ENCODE assay signal across 23 cellular contexts in genomic region chr21:17536381-17536780, GRCh38. TPM values are rescaled to one million over a fixed set of nuclear protein-coding genes. Genes with fewer than 3 reads are reported as not detected.
A peak's percentile ranks its signal among the peaks of the same experiment; 100 is the strongest.
DNase-seq lines count a peak whose midpoint lies in the region; ATAC-seq and TF ChIP-seq lines count a peak whose summit lies in the region.
"Had no signal": no experiment of that assay in that cellular context is flagged by ENCODE, and none has a peak within 500 bp of the region (broad histone marks: within the 10 kb centered on the region; RNA-seq: fewer than 3 reads in every experiment).

No MANE protein-coding gene starts in this region.

- no peaks in the 10 kb centered on the region for H3K9me2 ChIP-seq in Loucy (replicated peaks; ENCODE audit: low read depth, low read length)

- H3K4me1 Mint-ChIP-seq in endothelial cell (ENCODE audit: unreplicated experiment) (peaks cover 26% of the 10 kb centered on the region), mesothelial cell of epicardium (peaks cover 23% of the 10 kb centered on the region)
- H3K4me1 Mint-ChIP-seq: activated CD4-positive, alpha-beta T cell treated with anti-CD3 and anti-CD28 coated beads, Interleukin-2, amount 10 ng/mL, durations not matched to agents 7 days and 5 days; immature natural killer cell; T-cell had no signal

- no peaks in the 10 kb centered on the region for H4K20me1 ChIP-seq in Loucy (ENCODE audit: insufficient read depth, low read length, poor library complexity, severe bottlenecking)
- H4K20me1 ChIP-seq: BLaER1 treated with 17β-estradiol and CSF1 and Interleukin-3, amounts not matched to agents 10 nM and 100 nM had no signal

- H3K36me3 Mint-ChIP-seq in endothelial cell (ENCODE audit: low read depth, unreplicated experiment) (peaks cover 3% of the 10 kb centered on the region), mesothelial cell of epicardium (peaks cover 16% of the 10 kb centered on the region)
- H3K36me3 Mint-ChIP-seq: immature natural killer cell, T-cell had no signal

- H3K4me3 Mint-ChIP-seq in endothelial cell (ENCODE audit: unreplicated experiment) (no peak overlapping the region), mesothelial cell of epicardium (no peak overlapping the region)
- H3K4me3 Mint-ChIP-seq: activated CD4-positive, alpha-beta T cell treated with anti-CD3 and anti-CD28 coated beads, Interleukin-2, amount 10 ng/mL, durations not matched to agents 7 days and 5 days; activated T-helper 1 cell treated with anti-CD3 and anti-CD28 coated beads, Interleukin-12 subunit alpha, Interleukin-12 subunit beta, Interleukin-2, Interleukin-4 antibody, amounts not matched to agents 30 ng/mL and 10 ng/mL and 1 ng/mL, durations not matched to agents 14 hours and 24 hours and 36 hours; immature natural killer cell; T-cell had no signal

- CTCF ChIA-PET in A673 (lab: Charles Lee), result no interaction called here

- no peaks in the 10 kb centered on the region for H3K9me3 Mint-ChIP-seq in endothelial cell (ENCODE audit: unreplicated experiment)
- H3K9me3 Mint-ChIP-seq in mesothelial cell of epicardium, result peaks cover 4% of the 10 kb centered on the region
- H3K9me3 Mint-ChIP-seq: activated CD4-positive, alpha-beta T cell treated with anti-CD3 and anti-CD28 coated beads, Interleukin-2, amount 10 ng/mL, durations not matched to agents 7 days and 5 days; activated T-helper 1 cell treated with anti-CD3 and anti-CD28 coated beads, Interleukin-12 subunit alpha, Interleukin-12 subunit beta, Interleukin-2, Interleukin-4 antibody, amounts not matched to agents 30 ng/mL and 10 ng/mL and 1 ng/mL, durations not matched to agents 14 hours and 24 hours and 36 hours; T-cell had no signal

- peak; percentile 15 for DNase-seq in A673 (ENCODE audit: low spot score)
- DNase-seq in endothelial cell (ENCODE audit: low spot score), result no peak
- no peak for DNase-seq in mesothelial cell of epicardium (ENCODE audit: low spot score in 2 of 2, unreplicated experiment in 2 of 2)
- no peak for DNase-seq in retina
- DNase-seq in ascending aorta (ENCODE audit: low spot score in 2 of 2), result no peak
- DNase-seq in activated CD4-positive, alpha-beta T cell treated with anti-CD3 and anti-CD28 coated beads, Interleukin-2, amount 50 U/mL, for 1 hour, result no peak
- DNase-seq: activated CD4-positive, alpha-beta T cell treated with anti-CD3 and anti-CD28 coated beads, Interleukin-2, amount 10 ng/mL, durations not matched to agents 7 days and 5 days; activated naive CD4-positive, alpha-beta T cell treated with anti-CD3 and anti-CD28 coated beads, Interleukin-2, amount 50 U/mL, for 16 hours; EL; GOT3; immature natural killer cell; IMR-90; MG63; NCI-H146; NCI-H526 treated with DMSO at 0.1 percent for 48 hours; occipital lobe; SHP77 treated with DMSO at 0.1 percent for 48 hours; stimulated activated CD4-positive, alpha-beta T cell treated with anti-CD3 and anti-CD28 coated beads, Interleukin-4, amount 100 ng/mL, for 4 hours; T-cell had no signal

- no peak for ATAC-seq in GM18505 (IDR thresholded peaks at IDR 0.05; ENCODE audit: unreplicated experiment)
- ATAC-seq: T-cell had no signal

- no peaks in the 10 kb centered on the region for H3K27me3 ChIP-seq in A673 (replicated peaks; ENCODE audit: insufficient read depth, low read depth, low read length, poor library complexity)
- no peaks in the 10 kb centered on the region for H3K27me3 ChIP-seq in Loucy (ENCODE audit: insufficient read depth, low read length, poor library complexity, severe bottlenecking)
- no peaks in the 10 kb centered on the region for H3K27me3 ChIP-seq in ascending aorta
- H3K27me3 ChIP-seq: MG63 had no signal

- no peak overlapping the region for H3K27ac ChIP-seq in A673 (ENCODE audit: low read depth, low read length, poor library complexity, severe bottlenecking)
- H3K27ac ChIP-seq in ascending aorta, result no peak overlapping the region

- intact Hi-C loops in A673 (cut with micrococcal nuclease; ENCODE audit: unreplicated experiment), result no loop called here
- intact Hi-C loops in ascending aorta (cut with DNase I), result no loop called here

- no peaks in the 10 kb centered on the region for H3F3A ChIP-seq in Loucy (ENCODE audit: low read depth)

- H3K36me3 ChIP-seq in A673 (ENCODE audit: insufficient read depth, low read length, poor library complexity, severe bottlenecking), result no peaks in the 10 kb centered on the region
- no peaks in the 10 kb centered on the region for H3K36me3 ChIP-seq in Loucy (ENCODE audit: insufficient read depth, low read length)
- H3K36me3 ChIP-seq in ascending aorta, result no peaks in the 10 kb centered on the region
- H3K36me3 ChIP-seq: BLaER1 treated with 17β-estradiol and CSF1 and Interleukin-3, amounts not matched to agents 10 nM and 100 nM; MG63 had no signal

- peak overlapping the region; percentile 13 for H3K4me2 ChIP-seq in Loucy (ENCODE audit: low read depth, low read length, poor library complexity, severe bottlenecking)

- no peak for TF ChIP-seq POLR2A in GM18505 (IDR thresholded peaks at IDR 0.05; ENCODE audit: borderline replicate concordance, extremely low read depth, insufficient read depth, insufficient read length)

- H3K27ac Mint-ChIP-seq in endothelial cell (ENCODE audit: unreplicated experiment) (peak overlapping the region; percentile 72), mesothelial cell of epicardium (peak overlapping the region; percentile 1)
- H3K27ac Mint-ChIP-seq: activated CD4-positive, alpha-beta T cell treated with anti-CD3 and anti-CD28 coated beads, Interleukin-2, amount 10 ng/mL, durations not matched to agents 7 days and 5 days; activated T-helper 1 cell treated with anti-CD3 and anti-CD28 coated beads, Interleukin-12 subunit alpha, Interleukin-12 subunit beta, Interleukin-2, Interleukin-4 antibody, amounts not matched to agents 30 ng/mL and 10 ng/mL and 1 ng/mL, durations not matched to agents 14 hours and 24 hours and 36 hours; immature natural killer cell; T-cell had no signal

- no peak overlapping the region for H3K9ac ChIP-seq in Loucy (ENCODE audit: low read depth, low read length, poor library complexity, severe bottlenecking)
- H3K9ac ChIP-seq: BLaER1 treated with 17β-estradiol and CSF1 and Interleukin-3, amounts not matched to agents 10 nM and 100 nM had no signal

- H2AFZ ChIP-seq in Loucy (ENCODE audit: low read length), result no peak overlapping the region

- TF ChIP-seq CTCF in A673 (conservative IDR thresholded peaks at IDR 0.05; ENCODE audit: low read depth, low read length) (no peak), Loucy (conservative IDR thresholded peaks at IDR 0.05; ENCODE audit: low read length) (no peak), endothelial cell (IDR thresholded peaks at IDR 0.05; ENCODE audit: unreplicated experiment) (no peak), mesothelial cell of epicardium (IDR thresholded peaks at IDR 0.05; ENCODE audit: unreplicated experiment) (no peak), ascending aorta (IDR thresholded peaks at IDR 0.05) (no peak)

- no peak overlapping the region for H3K4me3 ChIP-seq in A673 (ENCODE audit: low read depth, low read length, poor library complexity, severe bottlenecking)
- no peak overlapping the region for H3K4me3 ChIP-seq in Loucy (ENCODE audit: low read length, poor library complexity, severe bottlenecking)
- H3K4me3 ChIP-seq in ascending aorta, result no peak overlapping the region
- H3K4me3 ChIP-seq: BLaER1 treated with 17β-estradiol and CSF1 and Interleukin-3, amounts not matched to agents 10 nM and 100 nM; MG63 had no signal

- H3K79me2 ChIP-seq in Loucy (ENCODE audit: insufficient read depth, low read length), result no peaks in the 10 kb centered on the region

- no TSS peak for BruUV-seq in A673 (replicated peaks; lab: Mats Ljungman, UMichigan)

- H3K4me1 ChIP-seq in A673 (ENCODE audit: insufficient read depth, low read length, poor library complexity, severe bottlenecking) (peaks cover 6% of the 10 kb centered on the region), Loucy (ENCODE audit: insufficient read depth, low read length, poor library complexity, severe bottlenecking) (peaks cover 16% of the 10 kb centered on the region), ascending aorta (no peaks in the 10 kb centered on the region)

- H3K9me3 ChIP-seq in A673 (ENCODE audit: low read depth, low read length, poor library complexity, severe bottlenecking), result no peaks in the 10 kb centered on the region
- H3K9me3 ChIP-seq in Loucy (ENCODE audit: insufficient read depth, low read depth, low read length), result no peaks in the 10 kb centered on the region
- H3K9me3 ChIP-seq in ascending aorta, result no peaks in the 10 kb centered on the region
- H3K9me3 ChIP-seq: MG63 had no signal

- peaks cover 4% of the 10 kb centered on the region for H3K27me3 Mint-ChIP-seq in endothelial cell (ENCODE audit: unreplicated experiment)
- H3K27me3 Mint-ChIP-seq in mesothelial cell of epicardium (ENCODE audit: low read depth), result no peaks in the 10 kb centered on the region
- H3K27me3 Mint-ChIP-seq: activated CD4-positive, alpha-beta T cell treated with anti-CD3 and anti-CD28 coated beads, Interleukin-2, amount 10 ng/mL, durations not matched to agents 7 days and 5 days had no signal

- POLR2A ChIA-PET in A673 (lab: Charles Lee; ENCODE audit: low non-redundant PET), result no interaction called here

RNA-seq across cellular contexts. Expression of gene CXADR, which starts 23.5 kb away (rescaled TPM):
- 15.2 and 17.7 TPM in 2 replicates for total RNA-seq in A673 (2021)
- 19.4 TPM for total RNA-seq in endothelial cell (ENCODE audit: unreplicated experiment)
- 36.8 to 41.0 TPM (median 37.5 TPM) in 3 replicates for total RNA-seq in mesothelial cell of epicardium
- 0.32 TPM for total RNA-seq in ascending aorta

Comparison
In these comparisons a context has a peak if more than half of its experiments do, and no peak if none do; other contexts are left out.
1. RNA of gene CXADR, which starts 23.5 kb away (total RNA-seq): 36.8 to 41.0 TPM in mesothelial cell of epicardium, 19.4 TPM in endothelial cell (single experiment) and 15.2 to 17.7 TPM in A673; 0.32 TPM in ascending aorta (single experiment); every median in the first group is over 10 times any median in the second.